1 cellular context compared by ENCODE assay signal in the genomic region with DNA sequence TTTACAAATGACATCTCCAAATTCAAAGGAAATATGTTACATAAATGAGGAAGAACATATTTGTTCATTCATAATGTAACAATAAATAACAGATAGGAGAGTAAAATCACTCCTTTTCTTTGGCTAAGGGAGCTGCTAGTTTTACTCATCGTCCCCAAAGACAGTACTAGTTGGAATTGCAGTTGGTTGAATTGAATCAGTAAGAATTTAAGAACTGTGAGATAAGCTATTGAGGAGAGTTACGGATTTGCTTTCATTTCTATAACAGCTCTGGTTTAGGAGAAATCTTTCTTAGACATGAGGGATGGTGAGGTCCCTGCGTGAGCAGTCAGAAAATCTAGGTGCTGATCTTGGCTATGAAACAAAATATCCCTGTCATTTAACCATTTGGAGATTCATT.
TF ChIP-seq lines count a peak whose summit lies in the region.

No MANE protein-coding gene starts in this region.

TF ChIP-seq in IMR-90, 13 proteins besides CTCF, POLR2A, EP300 and RAD21 (continued from another document):
- TF ChIP-seq, protein P1, sequence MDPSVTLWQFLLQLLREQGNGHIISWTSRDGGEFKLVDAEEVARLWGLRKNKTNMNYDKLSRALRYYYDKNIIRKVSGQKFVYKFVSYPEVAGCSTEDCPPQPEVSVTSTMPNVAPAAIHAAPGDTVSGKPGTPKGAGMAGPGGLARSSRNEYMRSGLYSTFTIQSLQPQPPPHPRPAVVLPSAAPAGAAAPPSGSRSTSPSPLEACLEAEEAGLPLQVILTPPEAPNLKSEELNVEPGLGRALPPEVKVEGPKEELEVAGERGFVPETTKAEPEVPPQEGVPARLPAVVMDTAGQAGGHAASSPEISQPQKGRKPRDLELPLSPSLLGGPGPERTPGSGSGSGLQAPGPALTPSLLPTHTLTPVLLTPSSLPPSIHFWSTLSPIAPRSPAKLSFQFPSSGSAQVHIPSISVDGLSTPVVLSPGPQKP (IDR thresholded peaks at IDR 0.05; ENCODE audit: borderline replicate concordance, low read depth, low read length), result no peak
- TF ChIP-seq RFX5 (IDR thresholded peaks at IDR 0.05; ENCODE audit: low read depth, low read length), result no peak
- TF ChIP-seq RCOR1 (IDR thresholded peaks at IDR 0.05; ENCODE audit: insufficient replicate concordance, low read length), result no peak
